8 cellular contexts compared by ENCODE assay signal in the genomic region with DNA sequence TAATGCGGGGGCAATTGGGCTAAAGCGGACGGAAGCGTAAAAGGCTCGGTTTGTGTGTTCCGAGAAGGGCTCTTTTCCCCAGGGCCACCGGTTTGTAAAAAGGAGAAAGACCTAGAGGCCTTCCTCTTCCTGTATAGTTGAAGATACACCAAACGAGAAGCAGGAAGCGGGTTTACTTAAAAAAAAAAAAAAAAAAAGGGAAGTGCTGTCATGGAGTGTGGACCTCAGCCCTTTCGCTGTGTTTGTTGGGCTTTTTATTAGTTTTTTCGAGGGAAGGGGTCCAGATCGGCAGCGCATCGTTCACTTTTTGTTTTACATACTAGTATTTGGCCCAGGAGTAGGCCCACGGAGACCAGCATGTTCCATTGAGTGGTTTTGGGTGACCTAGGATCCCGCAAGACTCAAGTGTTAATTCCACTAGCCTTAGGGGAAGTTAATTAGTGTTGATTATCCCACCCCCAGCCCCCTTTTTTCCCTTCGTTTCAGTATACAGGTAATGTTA. TPM values are rescaled to one million over a fixed set of nuclear protein-coding genes. Genes with fewer than 3 reads are reported as not detected.
DNase-seq lines count a peak whose midpoint lies in the region; ATAC-seq and TF ChIP-seq lines count a peak whose summit lies in the region.

No MANE protein-coding gene starts in this region.

- H3K4me1 ChIP-seq in left ventricle myocardium inferior: peaks cover 65% of the 10 kb centered on the region

- no peak for DNase-seq in AG04450 (ENCODE audit: low read depth, low spot score)
- DNase-seq in GM13977 (ENCODE audit: low spot score): peak; percentile 57
- DNase-seq in NCI-H69 (lab: John Stamatoyannopoulos, UW): peak; percentile 54
- no peak for DNase-seq in activated naive CD4-positive, alpha-beta T cell treated with anti-CD3 and anti-CD28 coated beads, Interleukin-2, amount 50 U/mL, for 72 hours (ENCODE audit: low spot score in 2 of 2)
- DNase-seq in left ventricle myocardium inferior: no peak
- DNase-seq in renal cortical epithelial cell (ENCODE audit: low read depth): peak; percentile 53
- DNase-seq in NCI-H187 treated with DMSO at 0.1 percent for 48 hours (lab: John Stamatoyannopoulos, UW): no peak

- H3K36me3 ChIP-seq in left ventricle myocardium inferior: peaks cover 13% of the 10 kb centered on the region

- H3K27ac ChIP-seq in AG04450 (ENCODE audit: low read depth, low read length) (peak overlapping the region; percentile 86), left ventricle myocardium inferior (replicated peaks) (peak overlapping the region; percentile 95)

- H3K27me3 ChIP-seq in AG04450 (ENCODE audit: control insufficient read depth, insufficient read depth, low read length) (no peaks in the 10 kb centered on the region), left ventricle myocardium inferior (ENCODE audit: low read depth) (no peaks in the 10 kb centered on the region)

- POLR2A ChIA-PET in AG04450 (lab: Yijun Ruan, JAX): interaction anchor here (0.7 to 1.3 kb wide), 2 partner anchors 99 to 172 kb away, joined by 4 to 17 read pairs; a partner anchor contains a TSS

- no peaks in the 10 kb centered on the region; the same call in 1 of the 2 replicates for H3K9me3 ChIP-seq in AG04450 (ENCODE audit: control insufficient read depth, insufficient read depth, low read length)
- H3K9me3 ChIP-seq in left ventricle myocardium inferior (replicated peaks): no peaks in the 10 kb centered on the region

- ATAC-seq in HG02938 (IDR thresholded peaks at IDR 0.05; ENCODE audit: unreplicated experiment): peak; percentile 41
- ATAC-seq in activated naive CD4-positive, alpha-beta T cell treated with anti-CD3 and anti-CD28 coated beads, Interleukin-2, amount 50 U/mL, for 72 hours: peak; percentile 51 to 53

- H3K36me3 Mint-ChIP-seq in activated naive CD4-positive, alpha-beta T cell treated with anti-CD3 and anti-CD28 coated beads, Interleukin-2, amount 50 U/mL, for 72 hours: peaks cover 20 to 32% of the 10 kb centered on the region in 2 donors

- no peaks in the 10 kb centered on the region for H3K9me3 Mint-ChIP-seq in activated naive CD4-positive, alpha-beta T cell treated with anti-CD3 and anti-CD28 coated beads, Interleukin-2, amount 50 U/mL, for 72 hours

- in situ Hi-C loops in GM13977 (cut with MboI; ENCODE audit: low pct_unique_long_range_greater_than_20kb, low sequenced_read_pairs, unreplicated experiment): no loop called here

- CTCF ChIA-PET in AG04450 (lab: Charles Lee): no interaction called here

- H3K27ac Mint-ChIP-seq in activated naive CD4-positive, alpha-beta T cell treated with anti-CD3 and anti-CD28 coated beads, Interleukin-2, amount 50 U/mL, for 72 hours: peak overlapping the region; percentile 95 to 97

- TF ChIP-seq CTCF in AG04450 (IDR thresholded peaks at IDR 0.05; ENCODE audit: low read depth, low read length) (no peak), GM13977 (IDR thresholded peaks at IDR 0.05; ENCODE audit: extremely low read depth, insufficient read depth, missing control alignments) (no peak), left ventricle myocardium inferior (IDR thresholded peaks at IDR 0.05; ENCODE audit: borderline replicate concordance) (no peak)

- intact Hi-C loops in left ventricle myocardium inferior (cut with micrococcal nuclease): no loop called here

- H3K4me3 ChIP-seq in AG04450 (ENCODE audit: low read depth, low read length): peak overlapping the region; percentile 100
- peak overlapping the region; percentile 91 for H3K4me3 ChIP-seq in left ventricle myocardium inferior

RNA-seq across cellular contexts. Expression of a gene that starts 0.7 kb away (rescaled TPM):
- polyA plus RNA-seq in AG04450 (2011; rRNA removed): 199 and 240 TPM in 2 replicates
- polyA minus RNA-seq in AG04450 (2011; rRNA and poly(A)+ RNA removed): 88.6 and 192 TPM in 2 replicates
- total RNA-seq in activated naive CD4-positive, alpha-beta T cell treated with anti-CD3 and anti-CD28 coated beads, Interleukin-2, amount 50 U/mL, for 72 hours: 100 to 1,000 TPM; 345 to 382 TPM
- total RNA-seq in left ventricle myocardium inferior (100.0 TPM), renal cortical epithelial cell (147 and 222 TPM in 2 replicates)

Comparison
In these comparisons a context has a peak if more than half of its experiments do, and no peak if none do; other contexts are left out.
1. DNase-seq: peak in GM13977 (single experiment), NCI-H69 (single experiment) and renal cortical epithelial cell (single experiment); none in AG04450 (single experiment), activated naive CD4-positive, alpha-beta T cell treated with anti-CD3 and anti-CD28 coated beads, Interleukin-2, amount 50 U/mL, for 72 hours (0 of 2), left ventricle myocardium inferior (single experiment) and NCI-H187 treated with DMSO at 0.1 percent for 48 hours (single experiment).